Comparison of ENCODE assay signal across 8 cellular contexts in the genomic region with DNA sequence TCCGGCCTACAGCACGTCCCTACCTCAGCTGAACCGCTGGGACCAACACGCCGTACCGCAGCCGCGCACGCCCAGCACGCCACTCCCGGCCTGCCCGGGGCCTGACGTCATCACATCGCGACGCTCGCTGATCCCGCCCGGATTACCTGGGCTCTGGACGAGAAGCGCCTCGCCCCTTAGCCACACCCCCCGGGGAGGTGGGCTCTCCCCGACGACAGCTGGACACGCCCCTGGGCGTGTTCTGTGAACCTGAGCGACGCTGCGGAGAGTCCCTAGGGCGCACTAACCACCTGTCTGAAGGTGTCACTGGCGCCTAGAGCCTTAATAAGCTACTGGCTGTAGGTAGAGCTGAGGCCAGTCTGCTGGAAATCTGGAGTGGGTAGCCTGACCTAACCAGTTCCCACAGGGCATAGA. TPM values are rescaled to one million over a fixed set of nuclear protein-coding genes. Genes with fewer than 3 reads are reported as not detected.
DNase-seq lines count a peak whose midpoint lies in the region; TF ChIP-seq lines count a peak whose summit lies in the region.
"Not testable (repeated sequence)": the region's sequence is repeated elsewhere in the genome, so short reads cannot be mapped to it uniquely, and the experiment has no call there.

Gene ZNG1A, minus strand, starts transcription at position 87 of the 414 bp plus-strand sequence. CDS start 87 bp downstream, outside the sequence.

- H3K27ac Mint-ChIP-seq in activated T-cell treated with anti-CD3 and anti-CD28 coated beads, Interleukin-2, amount 50 U/mL, for 24 hours = peak within 1 kb of the TSS; percentile 95

- peak within 1 kb of the TSS in 1 of 2 experiments; percentile 48; a peak in 2 of 4 replicates for H3K4me3 ChIP-seq in SK-N-SH (ENCODE audit: low read depth in 2 of 2, low read length in 1 of 2)
- H3K4me3 ChIP-seq in rectal smooth muscle tissue (ENCODE audit: low read length) = peak within 1 kb of the TSS; percentile 63

- not testable (repeated sequence) for H3K9ac ChIP-seq in SK-N-SH; rectal smooth muscle tissue (ENCODE audit: low read length)

- not testable (repeated sequence) for H3K36me3 ChIP-seq in SK-N-SH (replicated peaks in 1 of 2; ENCODE audit: control insufficient read depth in 1 of 2, insufficient read depth in 2 of 2, low read length in 1 of 2); rectal smooth muscle tissue (ENCODE audit: control insufficient read depth, insufficient read depth, low read length)

- not testable (repeated sequence) for H3K9me3 ChIP-seq in SK-N-SH

- WGBS in SK-N-SH (ENCODE audit: low lambda C conversion rate) = no CpG with 5 or more reads among the region's 32 CpGs

- H3K79me2 ChIP-seq in SK-N-SH (ENCODE audit: insufficient read depth) = not testable (repeated sequence)

- not testable (repeated sequence) for TF ChIP-seq EP300 in SK-N-SH (IDR thresholded peaks at IDR 0.05; ENCODE audit: borderline replicate concordance in 1 of 2, low read depth in 1 of 2, low read length in 1 of 2)

- not testable (repeated sequence) for H3K27me3 ChIP-seq in SK-N-SH (ENCODE audit: insufficient read depth); rectal smooth muscle tissue (ENCODE audit: control insufficient read depth, insufficient read depth, low read length)

- CTCF ChIA-PET in SK-N-SH (lab: Yijun Ruan, JAX) = not testable (repeated sequence)

- DNase-seq in CMK (ENCODE audit: low read depth) (peak; percentile 38), NAMALWA (ENCODE audit: low spot score) (peak; percentile 89), dermis microvascular lymphatic vessel endothelial cell (ENCODE audit: low read depth in 2 of 2) (peak in 1 of 2 donors; percentile 57), inferior parietal cortex (ENCODE audit: extremely low spot score) (peak; percentile 11)
- not testable (repeated sequence) for DNase-seq in SK-N-SH
- peak; percentile 81 for DNase-seq in activated T-cell treated with anti-CD3 and anti-CD28 coated beads, Interleukin-2, amount 50 U/mL, for 24 hours
- DNase-seq in stimulated activated naive CD4-positive, alpha-beta T cell (lab: John Stamatoyannopoulos, UW) = peak in 4 of 6 experiments; percentile 0 to 85 (median 42)

- TF ChIP-seq CTCF in SK-N-SH (IDR thresholded peaks at IDR 0.05) = not testable (repeated sequence)

- POLR2A ChIA-PET in SK-N-SH (lab: Yijun Ruan, JAX) = not testable (repeated sequence)

- H3K27ac ChIP-seq in SK-N-SH (ENCODE audit: low read depth in 2 of 2, low read length in 1 of 2) = not testable (repeated sequence)
- H3K27ac ChIP-seq in rectal smooth muscle tissue (ENCODE audit: low read depth, low read length) = peak within 1 kb of the TSS; percentile 73

- not testable (repeated sequence) for H3K4me1 ChIP-seq in SK-N-SH (ENCODE audit: control insufficient read depth in 1 of 2, insufficient read depth in 2 of 2, low read depth in 1 of 2, low read length in 1 of 2); rectal smooth muscle tissue (ENCODE audit: control insufficient read depth, insufficient read depth, low read length)

- TF ChIP-seq RAD21 in SK-N-SH (IDR thresholded peaks at IDR 0.05; ENCODE audit: low read length) = not testable (repeated sequence)

- peak within 1 kb of the TSS; percentile 87 for H3K4me3 Mint-ChIP-seq in activated T-cell treated with anti-CD3 and anti-CD28 coated beads, Interleukin-2, amount 50 U/mL, for 24 hours

- peaks cover 12% of the 10 kb centered on the region for H3K36me3 Mint-ChIP-seq in activated T-cell treated with anti-CD3 and anti-CD28 coated beads, Interleukin-2, amount 50 U/mL, for 24 hours (ENCODE audit: low read depth)

- not testable (repeated sequence) for H3K4me1 Mint-ChIP-seq in activated T-cell treated with anti-CD3 and anti-CD28 coated beads, Interleukin-2, amount 50 U/mL, for 24 hours (ENCODE audit: low read depth)

- H3K9me2 ChIP-seq in SK-N-SH = not testable (repeated sequence)

- not testable (repeated sequence) for H2AFZ ChIP-seq in SK-N-SH (ENCODE audit: low read depth)

- H3K27me3 Mint-ChIP-seq in activated T-cell treated with anti-CD3 and anti-CD28 coated beads, Interleukin-2, amount 50 U/mL, for 24 hours = not testable (repeated sequence)

- H3K4me2 ChIP-seq in SK-N-SH = peak within 1 kb of the TSS; percentile 70; the same call in 1 of the 2 replicates

- not testable (repeated sequence) for H4K20me1 ChIP-seq in SK-N-SH (ENCODE audit: insufficient read depth)

- H3K9me3 Mint-ChIP-seq in activated T-cell treated with anti-CD3 and anti-CD28 coated beads, Interleukin-2, amount 50 U/mL, for 24 hours = not testable (repeated sequence)

- not testable (repeated sequence) for H3F3A ChIP-seq in SK-N-SH (replicated peaks; ENCODE audit: insufficient read depth)

RNA-seq across cellular contexts. Expression of gene ZNG1A, which starts in this region (rescaled TPM):
- 14.3 and 18.5 TPM in 2 replicates for polyA plus RNA-seq in SK-N-SH (2012; rRNA removed)
- 23.5 and 35.5 TPM in 2 replicates for polyA plus RNA-seq in SK-N-SH (2012; cell fraction: cytosol; rRNA removed)
- 9.1 and 18.6 TPM in 2 replicates for polyA plus RNA-seq in SK-N-SH (2012; cell fraction: nucleus; rRNA removed)
- total RNA-seq in dermis microvascular lymphatic vessel endothelial cell = 18.2 and 21.1 TPM in 2 replicates
